ENCODE assay signal across 2 cellular contexts in genomic region chr9:134502261-134503211, GRCh38.
TF ChIP-seq lines count a peak whose summit lies in the region.

No MANE protein-coding gene starts in this region.

TF ChIP-seq in GM23338, 12 proteins besides CTCF, POLR2A, EP300 and RAD21 (continued from another document):
- no peak for TF ChIP-seq ZNF462 (CRISPR knock-in tag; IDR thresholded peaks at IDR 0.05)
- TF ChIP-seq NANOG (IDR thresholded peaks at IDR 0.05; ENCODE audit: borderline replicate concordance): no peak
- no peak for TF ChIP-seq STAT1 (IDR thresholded peaks at IDR 0.05; ENCODE audit: unreplicated experiment)
- no peak for TF ChIP-seq JUNB (IDR thresholded peaks at IDR 0.05; ENCODE audit: unreplicated experiment)
- TF ChIP-seq REST (IDR thresholded peaks at IDR 0.05; ENCODE audit: unreplicated experiment): no peak

TF ChIP-seq in SK-N-SH, 30 proteins besides CTCF, POLR2A, EP300 and RAD21 (continued from another document):
- 0 out of 2 replicates have a peak, but pooled peaks have one; percentile 24 for TF ChIP-seq YY1 (IDR thresholded peaks at IDR 0.05; ENCODE audit: low read depth)
- 0 out of 2 replicates have a peak, but pooled peaks have one; percentile 14 for TF ChIP-seq REST (IDR thresholded peaks at IDR 0.05; ENCODE audit: low read depth, low read length)
- peak; percentile 97 for TF ChIP-seq FOSL2 (IDR thresholded peaks at IDR 0.05; ENCODE audit: borderline replicate concordance, low read depth)
- TF ChIP-seq SMC3 (IDR thresholded peaks at IDR 0.05; ENCODE audit: low read depth, low read length): 0 out of 2 replicates have a peak, but pooled peaks have one; percentile 6
- peak; percentile 78 for TF ChIP-seq RXRA (IDR thresholded peaks at IDR 0.05; ENCODE audit: borderline replicate concordance, low read depth)
- no peak for TF ChIP-seq IRF3 (IDR thresholded peaks at IDR 0.05; ENCODE audit: low read depth, low read length)
- TF ChIP-seq NRF1 (IDR thresholded peaks at IDR 0.05; ENCODE audit: low read depth, low read length): no peak
- peak; percentile 85 for TF ChIP-seq JUND (IDR thresholded peaks at IDR 0.05)
- no peak for TF ChIP-seq EZH2phosphoT487 (IDR thresholded peaks at IDR 0.05; ENCODE audit: borderline replicate concordance, low read depth)
- TF ChIP-seq MEF2A (IDR thresholded peaks at IDR 0.05; ENCODE audit: borderline replicate concordance, low read depth): no peak
- TF ChIP-seq PBX3 (IDR thresholded peaks at IDR 0.05): peak; percentile 72
- peak; percentile 95 for TF ChIP-seq NFIC (IDR thresholded peaks at IDR 0.05; ENCODE audit: borderline replicate concordance)
